In genomic region chr10:88233870-88234269, GRCh38 we compare ENCODE assay signal across 1 cellular context.
TF ChIP-seq lines count a peak whose summit lies in the region.

No MANE protein-coding gene starts in this region.

TF ChIP-seq in WTC11, 78 proteins besides CTCF, POLR2A, EP300 and RAD21 (continued from another document):
- TF ChIP-seq ZNF425 (CRISPR knock-in tag; conservative IDR thresholded peaks at IDR 0.05), result no peak
- TF ChIP-seq ATF6 (CRISPR knock-in tag; IDR thresholded peaks at IDR 0.05), result no peak
- no peak for TF ChIP-seq ATF1 (CRISPR knock-in tag; IDR thresholded peaks at IDR 0.05)
- TF ChIP-seq ZNF396 (CRISPR knock-in tag; IDR thresholded peaks at IDR 0.05; ENCODE audit: borderline replicate concordance), result no peak
- TF ChIP-seq ZNF423 (CRISPR knock-in tag; IDR thresholded peaks at IDR 0.05), result no peak
TF ChIP-seq in WTC11: peak in this region for 0.
